Comparison of ENCODE assay signal across 12 cellular contexts in genomic region chr15:78093242-78094020, GRCh38. TPM values are rescaled to one million over a fixed set of nuclear protein-coding genes. Genes with fewer than 3 reads are reported as not detected.
DNase-seq lines count a peak whose midpoint lies in the region; TF ChIP-seq lines count a peak whose summit lies in the region.
"Had no signal": no experiment of that assay in that cellular context is flagged by ENCODE, and none has a peak within 500 bp of the region (broad histone marks: within the 10 kb centered on the region; RNA-seq: fewer than 3 reads in every experiment).

No MANE protein-coding gene starts in this region.

- H3K27me3 ChIP-seq in left ventricle myocardium inferior (ENCODE audit: low read depth) (no peaks in the 10 kb centered on the region), skeletal muscle satellite cell (ENCODE audit: control insufficient read depth, insufficient read depth, low read length) (peaks cover 11% of the 10 kb centered on the region), tibial nerve (no peaks in the 10 kb centered on the region)

- TF ChIP-seq EP300 in tibial nerve (IDR thresholded peaks at IDR 0.05) = no peak

- intact Hi-C loops in left ventricle myocardium inferior (cut with micrococcal nuclease) = no loop called here

- no peak for TF ChIP-seq CTCF in left ventricle myocardium inferior (IDR thresholded peaks at IDR 0.05; ENCODE audit: borderline replicate concordance)
- no peak for TF ChIP-seq CTCF in tibial nerve (IDR thresholded peaks at IDR 0.05)

- H3K27ac ChIP-seq in left ventricle myocardium inferior (replicated peaks) = peak overlapping the region; percentile 41
- H3K27ac ChIP-seq in tibial nerve = no peak overlapping the region

- H3K4me1 ChIP-seq in left ventricle myocardium inferior (peaks cover 26% of the 10 kb centered on the region), skeletal muscle satellite cell (ENCODE audit: control insufficient read depth, insufficient read depth, low read length) (peaks cover 15% of the 10 kb centered on the region), tibial nerve (peaks cover 0 to 12% (median 0%) of the 10 kb centered on the region in 4 donors)

- DNase-seq in HCEC 1CT = peak; percentile 92
- peak; percentile 45 for DNase-seq in activated CD8-positive, alpha-beta memory T cell treated with anti-CD3 and anti-CD28 coated beads, Interleukin-2, amount 50 U/mL, for 48 hours
- no peak for DNase-seq in left ventricle myocardium inferior
- no peak for DNase-seq in tibial nerve (ENCODE audit: low spot score in 2 of 2)
- no peak for DNase-seq in GDM1 (lab: John Stamatoyannopoulos, UW)
- no peak for DNase-seq in NCI-H774 (lab: John Stamatoyannopoulos, UW)
- DNase-seq: activated naive CD4-positive, alpha-beta T cell treated with anti-CD3 and anti-CD28 coated beads, Interleukin-2, amount 50 U/mL, for 16 hours; DMS79; NCI-H446 treated with DMSO at 0.1 percent for 48 hours; substantia nigra had no signal

- H3K36me3 ChIP-seq in left ventricle myocardium inferior = no peaks in the 10 kb centered on the region
- no peaks in the 10 kb centered on the region for H3K36me3 ChIP-seq in skeletal muscle satellite cell (ENCODE audit: insufficient read depth, low read length)
- H3K36me3 ChIP-seq in tibial nerve = no peaks in the 10 kb centered on the region

- H3K4me2 ChIP-seq in skeletal muscle satellite cell (ENCODE audit: low read length) = peak overlapping the region; percentile 26

- no peak overlapping the region for H3K4me3 ChIP-seq in left ventricle myocardium inferior
- no peak overlapping the region for H3K4me3 ChIP-seq in skeletal muscle satellite cell (ENCODE audit: low read length)
- H3K4me3 ChIP-seq in tibial nerve = no peak overlapping the region

- TF ChIP-seq POLR2A in tibial nerve (IDR thresholded peaks at IDR 0.05) = no peak

- H3K9me3 ChIP-seq in left ventricle myocardium inferior (replicated peaks) = no peaks in the 10 kb centered on the region
- no peaks in the 10 kb centered on the region for H3K9me3 ChIP-seq in skeletal muscle satellite cell (replicated peaks; ENCODE audit: low read length)
- H3K9me3 ChIP-seq in tibial nerve = no peaks in the 10 kb centered on the region

- no peak overlapping the region for H3K9ac ChIP-seq in skeletal muscle satellite cell (ENCODE audit: low read depth, low read length)

- WGBS in tibial nerve, 2 donors = 61 to 69% methylated on average over 5 of the region's 5 CpGs

RNA-seq across cellular contexts. Expression of gene SH2D7, which starts 1.1 kb away (rescaled TPM):
- total RNA-seq in left ventricle myocardium inferior (not detected), tibial nerve (not detected)
- total RNA-seq in skeletal muscle satellite cell (2012; rRNA removed) = not detected in 2 replicates
- total RNA-seq: omental fat pad had no signal

RNA-seq across cellular contexts. Expression of gene TBC1D2B, which starts 15.9 kb away (rescaled TPM):
- 11.7 TPM for total RNA-seq in left ventricle myocardium inferior
- 17.3 and 21.0 TPM in 2 replicates for total RNA-seq in skeletal muscle satellite cell (2012; rRNA removed)
- total RNA-seq in tibial nerve = 100 to 1,000 TPM in 2 of 4 donors, 10 to 100 TPM in 2; 64.5 to 127 (median 94.5) TPM

RNA-seq across cellular contexts. Expression of gene CIB2, which starts 37.8 kb away (rescaled TPM):
- 26.1 TPM for total RNA-seq in left ventricle myocardium inferior
- total RNA-seq in skeletal muscle satellite cell (2012; rRNA removed) = 1.0 and 1.3 TPM in 2 replicates
- 10 to 100 TPM in 1 of 4 donors, 1 to 10 TPM in 2, under 1 TPM in 1; 0.63 to 11.0 (median 2.8) TPM for total RNA-seq in tibial nerve

RNA-seq across cellular contexts. Expression of gene IDH3A, which starts 55.7 kb away (rescaled TPM):
- total RNA-seq in left ventricle myocardium inferior (465 TPM), tibial nerve (10 to 100 TPM; 46.9 to 70.7 (median 63.4) TPM)
- total RNA-seq in skeletal muscle satellite cell (2012; rRNA removed) = 47.4 and 53.1 TPM in 2 replicates

Comparison
In these comparisons a context has a peak if more than half of its experiments do, and no peak if none do; other contexts are left out.
1. DNase-seq: peak in HCEC 1CT (single experiment) and activated CD8-positive, alpha-beta memory T cell treated with anti-CD3 and anti-CD28 coated beads, Interleukin-2, amount 50 U/mL, for 48 hours (single experiment); none in left ventricle myocardium inferior (single experiment), tibial nerve (0 of 2), GDM1 (single experiment) and NCI-H774 (single experiment).